ENCODE assay signal across 8 cellular contexts in the genomic region with DNA sequence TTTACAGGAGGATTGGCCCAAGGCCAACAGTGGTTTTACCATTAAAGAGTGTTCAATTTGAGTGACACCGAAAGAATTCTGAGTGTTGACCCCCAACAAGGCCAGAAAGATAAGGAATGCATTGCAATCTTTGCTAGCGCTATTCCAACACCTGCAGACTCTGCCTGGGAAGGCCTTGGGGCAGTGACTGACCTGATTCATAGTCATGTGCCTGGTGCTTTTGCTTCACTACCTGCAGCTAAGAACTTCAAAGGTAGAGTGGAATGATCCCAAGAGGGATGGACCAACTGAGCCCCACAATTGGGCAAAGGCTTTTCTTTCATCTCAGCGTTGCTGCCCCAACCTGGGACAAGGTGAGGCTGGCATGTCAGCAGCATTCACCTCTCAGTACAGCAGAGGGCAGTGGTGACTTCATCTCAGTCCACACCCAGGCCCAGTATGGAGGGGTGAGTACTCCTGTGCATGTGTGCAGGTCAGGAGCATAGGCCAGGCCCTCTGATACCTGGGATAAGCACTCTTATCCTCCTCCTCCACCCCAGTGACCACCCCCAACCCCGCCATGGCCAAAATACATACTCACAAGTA.
DNase-seq lines count a peak whose midpoint lies in the region; ATAC-seq and TF ChIP-seq lines count a peak whose summit lies in the region.
"Had no signal": no experiment of that assay in that cellular context is flagged by ENCODE, and none has a peak within 500 bp of the region (broad histone marks: within the 10 kb centered on the region; RNA-seq: fewer than 3 reads in every experiment).

No MANE protein-coding gene starts in this region.

- in situ Hi-C loops in KBM-7 (cut with MboI; ENCODE audit: low pct_unique_long_range_greater_than_20kb, low sequenced_read_pairs), result no loop called here

- ATAC-seq in foreskin keratinocyte (peak; percentile 72), HG02678 (IDR thresholded peaks at IDR 0.05; ENCODE audit: unreplicated experiment) (no peak)

- TF ChIP-seq CTCF in GM12874 (IDR thresholded peaks at IDR 0.05; ENCODE audit: insufficient read depth, low read depth, low read length) (peak; percentile 60), foreskin keratinocyte (conservative IDR thresholded peaks at IDR 0.05) (peak; percentile 54)

- H3K27me3 ChIP-seq in foreskin keratinocyte, result no peaks in the 10 kb centered on the region

- no peak overlapping the region for H3K27ac ChIP-seq in foreskin keratinocyte
- H3K27ac ChIP-seq: SK-N-MC had no signal

- no peaks in the 10 kb centered on the region for H3K4me1 ChIP-seq in foreskin keratinocyte

- DNase-seq in KBM-7, result peak; percentile 9
- peak; percentile 31 for DNase-seq in activated CD4-positive, alpha-beta T cell treated with anti-CD3 and anti-CD28 coated beads for 48 hours
- DNase-seq in foreskin keratinocyte, result peak; percentile 2 to 22
- peak; percentile 30 for DNase-seq in stimulated activated CD4-positive, alpha-beta T cell treated with anti-CD3 and anti-CD28 coated beads, Interleukin-15, amount 100 ng/mL, for 24 hours
- no peak for DNase-seq in T1000 (lab: John Stamatoyannopoulos, UW)
